Comparison of ENCODE assay signal across 9 cellular contexts in the genomic region with DNA sequence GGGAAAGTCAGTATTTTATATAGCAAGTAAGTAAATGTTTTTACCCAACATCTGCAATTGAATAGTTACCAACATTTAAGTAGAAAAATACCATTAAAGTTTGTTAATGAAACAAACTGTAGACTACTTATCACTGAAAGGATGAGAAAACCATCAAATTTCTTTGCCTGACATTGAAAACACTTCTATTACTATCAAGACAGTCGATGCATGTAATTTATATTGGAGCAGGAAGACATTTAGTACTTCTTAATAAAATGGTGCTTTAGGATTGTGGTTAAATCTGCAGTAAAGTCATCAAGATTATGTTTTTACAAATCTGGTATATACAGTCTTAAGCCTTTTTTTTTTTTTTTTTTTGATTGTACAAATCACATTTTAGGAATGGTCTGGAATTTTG. TPM values are rescaled to one million over a fixed set of nuclear protein-coding genes. Genes with fewer than 3 reads are reported as not detected.
DNase-seq lines count a peak whose midpoint lies in the region; ATAC-seq and TF ChIP-seq lines count a peak whose summit lies in the region.
"Had no signal": no experiment of that assay in that cellular context is flagged by ENCODE, and none has a peak within 500 bp of the region (broad histone marks: within the 10 kb centered on the region; RNA-seq: fewer than 3 reads in every experiment).

No MANE protein-coding gene starts in this region.

- H3K9me3 Mint-ChIP-seq in activated CD8-positive, alpha-beta memory T cell treated with anti-CD3 and anti-CD28 coated beads, Interleukin-2, amount 10 ng/mL, durations not matched to agents 7 days and 5 days (ENCODE audit: low read depth) = no peaks in the 10 kb centered on the region
- no peaks in the 10 kb centered on the region for H3K9me3 Mint-ChIP-seq in activated naive CD8-positive, alpha-beta T cell treated with anti-CD3 and anti-CD28 coated beads, Interleukin-2, amount 10 ng/mL, durations not matched to agents 7 days and 5 days

- no peak for ATAC-seq in activated CD8-positive, alpha-beta memory T cell treated with anti-CD3 and anti-CD28 coated beads, Interleukin-2, amount 10 ng/mL, durations not matched to agents 7 days and 5 days
- ATAC-seq in activated naive CD8-positive, alpha-beta T cell treated with anti-CD3 and anti-CD28 coated beads, Interleukin-2, amount 10 ng/mL, durations not matched to agents 7 days and 5 days (ENCODE audit: low read depth) = no peak
- ATAC-seq in thoracic aorta (ENCODE audit: insufficient number of reproducible peaks, low FRiP score, low read depth) = no peak
- no peak for ATAC-seq in activated CD4-positive, CD25-positive, alpha-beta regulatory T cell treated with anti-CD3 and anti-CD28 coated beads, Interleukin-2, amount 50 U/mL, for 24 hours

- H3K36me3 ChIP-seq in thoracic aorta = peaks cover 10% of the 10 kb centered on the region

- no peaks in the 10 kb centered on the region for H3K9me3 ChIP-seq in thoracic aorta
- H3K9me3 ChIP-seq: SJSA1 had no signal

- peak overlapping the region; percentile 100 for H3K27ac ChIP-seq in thoracic aorta

- DNase-seq in activated CD8-positive, alpha-beta memory T cell treated with anti-CD3 and anti-CD28 coated beads, Interleukin-2, amount 10 ng/mL, durations not matched to agents 7 days and 5 days = no peak
- DNase-seq in activated CD8-positive, alpha-beta memory T cell treated with anti-CD3 and anti-CD28 coated beads, Interleukin-2, amount 50 U/mL, for 48 hours = no peak
- DNase-seq in activated naive CD8-positive, alpha-beta T cell treated with anti-CD3 and anti-CD28 coated beads, Interleukin-2, amount 10 ng/mL, durations not matched to agents 7 days and 5 days = no peak
- peak; percentile 27 for DNase-seq in inferior parietal cortex (ENCODE audit: extremely low spot score)
- no peak for DNase-seq in thoracic aorta (ENCODE audit: low spot score)
- no peak for DNase-seq in HuH-7.5 (ENCODE audit: low spot score)
- DNase-seq in putamen (ENCODE audit: low spot score) = no peak

- POLR2A ChIA-PET in activated naive CD8-positive, alpha-beta T cell treated with anti-CD3 and anti-CD28 coated beads, Interleukin-2, amount 10 ng/mL, durations not matched to agents 7 days and 5 days (lab: Charles Lee) = interaction anchor here (5.2 to 19.0 kb wide), 6 partner anchors 19 to 77 kb away, joined by 56 to 711 read pairs (median 222); a partner anchor contains a TSS

- H3K4me3 ChIP-seq in thoracic aorta = peak overlapping the region; percentile 96

- no peaks in the 10 kb centered on the region for H3K27me3 ChIP-seq in thoracic aorta (replicated peaks; ENCODE audit: insufficient read depth)
- H3K27me3 ChIP-seq: SJSA1 had no signal

- H3K27ac Mint-ChIP-seq in activated CD8-positive, alpha-beta memory T cell treated with anti-CD3 and anti-CD28 coated beads, Interleukin-2, amount 10 ng/mL, durations not matched to agents 7 days and 5 days = peak overlapping the region; percentile 82
- H3K27ac Mint-ChIP-seq in activated naive CD8-positive, alpha-beta T cell treated with anti-CD3 and anti-CD28 coated beads, Interleukin-2, amount 10 ng/mL, durations not matched to agents 7 days and 5 days = peak overlapping the region; percentile 84

- CTCF ChIA-PET in activated CD8-positive, alpha-beta memory T cell treated with anti-CD3 and anti-CD28 coated beads, Interleukin-2, amount 10 ng/mL, durations not matched to agents 7 days and 5 days (lab: Charles Lee) = interaction anchor here (1.6 to 6.7 kb wide), 4 partner anchors 16 to 78 kb away, joined by 5 to 98 read pairs (median 36); a partner anchor contains a TSS

- peak overlapping the region; percentile 97 for H3K4me3 Mint-ChIP-seq in activated CD8-positive, alpha-beta memory T cell treated with anti-CD3 and anti-CD28 coated beads, Interleukin-2, amount 10 ng/mL, durations not matched to agents 7 days and 5 days
- peak overlapping the region; percentile 95 for H3K4me3 Mint-ChIP-seq in activated naive CD8-positive, alpha-beta T cell treated with anti-CD3 and anti-CD28 coated beads, Interleukin-2, amount 10 ng/mL, durations not matched to agents 7 days and 5 days

- H3K4me1 ChIP-seq in thoracic aorta (ENCODE audit: control insufficient read depth in 1 of 2, low read depth in 2 of 2) = peaks cover 39 to 59% of the 10 kb centered on the region in 2 donors

- no peak for TF ChIP-seq CTCF in thoracic aorta (IDR thresholded peaks at IDR 0.05)

- peaks cover 51% of the 10 kb centered on the region for H3K4me1 Mint-ChIP-seq in activated CD8-positive, alpha-beta memory T cell treated with anti-CD3 and anti-CD28 coated beads, Interleukin-2, amount 10 ng/mL, durations not matched to agents 7 days and 5 days
- H3K4me1 Mint-ChIP-seq in activated naive CD8-positive, alpha-beta T cell treated with anti-CD3 and anti-CD28 coated beads, Interleukin-2, amount 10 ng/mL, durations not matched to agents 7 days and 5 days = peaks cover 57% of the 10 kb centered on the region

- no peaks in the 10 kb centered on the region for H3K27me3 Mint-ChIP-seq in activated CD8-positive, alpha-beta memory T cell treated with anti-CD3 and anti-CD28 coated beads, Interleukin-2, amount 10 ng/mL, durations not matched to agents 7 days and 5 days
- no peaks in the 10 kb centered on the region for H3K27me3 Mint-ChIP-seq in activated naive CD8-positive, alpha-beta T cell treated with anti-CD3 and anti-CD28 coated beads, Interleukin-2, amount 10 ng/mL, durations not matched to agents 7 days and 5 days

- peaks cover 66% of the 10 kb centered on the region for H3K36me3 Mint-ChIP-seq in activated CD8-positive, alpha-beta memory T cell treated with anti-CD3 and anti-CD28 coated beads, Interleukin-2, amount 10 ng/mL, durations not matched to agents 7 days and 5 days
- peaks cover 60% of the 10 kb centered on the region for H3K36me3 Mint-ChIP-seq in activated naive CD8-positive, alpha-beta T cell treated with anti-CD3 and anti-CD28 coated beads, Interleukin-2, amount 10 ng/mL, durations not matched to agents 7 days and 5 days

RNA-seq across cellular contexts. Expression of a gene that starts 13.9 kb away (rescaled TPM):
- total RNA-seq in activated CD8-positive, alpha-beta memory T cell treated with anti-CD3 and anti-CD28 coated beads, Interleukin-2, amount 10 ng/mL, durations not matched to agents 7 days and 5 days = 100 to 1,000 TPM; 121 to 151 TPM
- total RNA-seq in activated naive CD8-positive, alpha-beta T cell treated with anti-CD3 and anti-CD28 coated beads, Interleukin-2, amount 10 ng/mL, durations not matched to agents 7 days and 5 days = 100 to 1,000 TPM; 218 to 236 TPM
- 100 to 1,000 TPM; 143 to 148 TPM for total RNA-seq in thoracic aorta
